8 cellular contexts compared by ENCODE assay signal in genomic region chr6:3456395-3456767, GRCh38. TPM values are rescaled to one million over a fixed set of nuclear protein-coding genes. Genes with fewer than 3 reads are reported as not detected.
DNase-seq lines count a peak whose midpoint lies in the region; ATAC-seq, FAIRE-seq and TF ChIP-seq lines count a peak whose summit lies in the region.

No MANE protein-coding gene starts in this region.

- peaks cover 18% of the 10 kb centered on the region for H3K79me2 ChIP-seq in HCT116 (ENCODE audit: insufficient read depth, low read length)

- no peak for TF ChIP-seq POLR2A in HCT116 (IDR thresholded peaks at IDR 0.05; ENCODE audit: borderline replicate concordance, extremely low read depth, insufficient read depth, insufficient read length)

- ATAC-seq in HCT116 = peak; percentile 41
- peak; percentile 24 to 39 for ATAC-seq in naive B cell (ENCODE audit: low read depth in 2 of 2)
- ATAC-seq in sciatic nerve = no peak
- no peak for ATAC-seq in HG02623 (IDR thresholded peaks at IDR 0.05; ENCODE audit: unreplicated experiment)

- peak overlapping the region; percentile 57 for H3K9ac ChIP-seq in HCT116 (ENCODE audit: low read length)

- H3K4me1 Mint-ChIP-seq in naive B cell = peaks cover 7 to 10% (median 7%) of the 10 kb centered on the region in 3 donors

- peak overlapping the region; percentile 38 for H3K4me3 ChIP-seq in GM06990 (replicated peaks; ENCODE audit: low read depth, low read length)
- peak overlapping the region; percentile 53 to 67 for H3K4me3 ChIP-seq in HCT116 (replicated peaks in 1 of 2; ENCODE audit: low read depth in 1 of 2, low read length in 2 of 2)
- peak overlapping the region; percentile 69 for H3K4me3 ChIP-seq in bronchial epithelial cell (ENCODE audit: low read depth, low read length)
- no peak overlapping the region for H3K4me3 ChIP-seq in BE2C (ENCODE audit: low read depth, low read length)

- H3K36me3 Mint-ChIP-seq in naive B cell = peaks cover 0 to 7% of the 10 kb centered on the region in 2 donors

- H3K27me3 Mint-ChIP-seq in naive B cell = peaks cover 25 to 45% (median 38%) of the 10 kb centered on the region in 3 donors

- H3K9me3 ChIP-seq in HCT116 (ENCODE audit: control insufficient read depth in 1 of 2, insufficient read depth in 1 of 2, low read depth in 1 of 2, low read length in 2 of 2) (no peaks in the 10 kb centered on the region), BE2C (no peaks in the 10 kb centered on the region)

- no peak for TF ChIP-seq RAD21 in HCT116 (IDR thresholded peaks at IDR 0.05; ENCODE audit: low read depth)

- no peaks in the 10 kb centered on the region for H4K20me1 ChIP-seq in HCT116 (ENCODE audit: insufficient read depth)

- H3K36me3 ChIP-seq in GM06990 (ENCODE audit: control insufficient read depth, insufficient read depth, low read length) (no peaks in the 10 kb centered on the region), HCT116 (ENCODE audit: control insufficient read depth in 1 of 2, insufficient read depth in 2 of 2, low read length in 2 of 2) (0 out of 4 replicates have a peak, but pooled peaks cover 0 to 3% of the 10 kb centered on the region in 2 experiments), bronchial epithelial cell (ENCODE audit: control insufficient read depth, insufficient read depth, low read length) (no peaks in the 10 kb centered on the region), BE2C (no peaks in the 10 kb centered on the region)

- H3K4me1 ChIP-seq in HCT116 (ENCODE audit: control insufficient read depth in 1 of 2, insufficient read depth in 2 of 2, low read length in 2 of 2) = peaks cover 10 to 22% of the 10 kb centered on the region in 2 experiments
- no peaks in the 10 kb centered on the region for H3K4me1 ChIP-seq in BE2C

- BruUV-seq in HCT116 (replicated peaks; lab: Mats Ljungman, UMichigan) = no TSS peak

- no peak for FAIRE-seq in bronchial epithelial cell (lab: Jason Lieb, UNC)

- peak overlapping the region; percentile 53; the same call in 1 of the 2 replicates for H3K27ac ChIP-seq in HCT116 (ENCODE audit: low read depth, low read length)

- no peaks in the 10 kb centered on the region for H3K9me2 ChIP-seq in HCT116 (ENCODE audit: insufficient read depth)

- no peak overlapping the region for H2AFZ ChIP-seq in HCT116 (ENCODE audit: low read depth, low read length, poor library complexity, severe bottlenecking)

- H3K4me2 ChIP-seq in HCT116 (ENCODE audit: low read length) = peak overlapping the region; percentile 96

- H3K9me3 Mint-ChIP-seq in naive B cell = no peaks in the 10 kb centered on the region

- RAD21 ChIA-PET in HCT116 (lab: Charles Lee; ENCODE audit: low non-redundant PET in 1 of 2, low total read pairs in 2 of 2, uncharacterized antibody in 2 of 2, unreplicated experiment in 2 of 2) = interaction anchor here in 1 of 2 experiments (0.7 to 0.8 kb wide), 2 partner anchors 53 to 74 kb away, joined by 3 read pairs; no protein-coding TSS in a partner anchor

- CTCF ChIA-PET in HCT116 (lab: Charles Lee) = interaction anchor here (0.6 to 0.8 kb wide), 4 partner anchors 10 to 154 kb away, joined by 3 to 4 read pairs (median 4); no protein-coding TSS in a partner anchor

- POLR2A ChIA-PET in HCT116 (lab: Charles Lee) = no interaction called here

- H3K4me3 Mint-ChIP-seq in naive B cell = no peak overlapping the region

- DNase-seq in GM06990 (ENCODE audit: extremely low read depth, insufficient read length) (no peak), HCT116 (ENCODE audit: low read depth, low spot score) (no peak), bronchial epithelial cell (ENCODE audit: low read depth) (no peak), naive B cell (no peak), sciatic nerve (ENCODE audit: low spot score) (no peak), ureter (ENCODE audit: low spot score) (no peak), BE2C (no peak)

- peaks cover 2% of the 10 kb centered on the region; the same call in 1 of the 2 replicates for H3K27me3 ChIP-seq in GM06990 (replicated peaks; ENCODE audit: control insufficient read depth, insufficient read depth, low read length)
- no peaks in the 10 kb centered on the region for H3K27me3 ChIP-seq in HCT116 (ENCODE audit: insufficient read depth, low read length)
- no peaks in the 10 kb centered on the region for H3K27me3 ChIP-seq in bronchial epithelial cell (ENCODE audit: control insufficient read depth, insufficient read depth, low read length)
- H3K27me3 ChIP-seq in BE2C = peaks cover 91% of the 10 kb centered on the region

- TF ChIP-seq CTCF in GM06990 (IDR thresholded peaks at IDR 0.05; ENCODE audit: insufficient read depth, low read length, poor library complexity, severe bottlenecking) (no peak), HCT116 (IDR thresholded peaks at IDR 0.05 in 2 of 3, conservative IDR thresholded peaks at IDR 0.05 in 1 of 3; ENCODE audit: borderline replicate concordance in 1 of 3, insufficient read depth in 1 of 3, low read depth in 2 of 3, low read length in 2 of 3) (no peak), bronchial epithelial cell (IDR thresholded peaks at IDR 0.05; ENCODE audit: insufficient read depth, low read length, severe bottlenecking) (no peak), BE2C (IDR thresholded peaks at IDR 0.05; ENCODE audit: low read depth, low read length) (no peak)

- H3K27ac Mint-ChIP-seq in naive B cell = no peak overlapping the region

- intact Hi-C loops in HCT116 (cut with micrococcal nuclease) = loop anchor here (2.0 kb wide), 1 partner anchor 178 kb away; no protein-coding TSS in a partner anchor
- intact Hi-C loops in sciatic nerve (cut with DNase I) = loop anchor here (10.0 kb wide), 1 partner anchor 172 kb away; no protein-coding TSS in a partner anchor

TF ChIP-seq in HCT116, 20 proteins besides CTCF, POLR2A, EP300 and RAD21:
- TF ChIP-seq ZFX (IDR thresholded peaks at IDR 0.05) (peak; percentile 67; the same call in 1 of the 2 replicates), SP1 (IDR thresholded peaks at IDR 0.05; ENCODE audit: low read depth) (no peak)

RNA-seq across cellular contexts. Expression of gene SLC22A23, which starts 0.5 kb away (rescaled TPM):
- total RNA-seq in HCT116 (2021; ENCODE audit: unreplicated experiment) = 11.5 TPM
- polyA plus RNA-seq in HCT116 (2012) = 6.8 and 7.7 TPM in 2 replicates
- total RNA-seq in bronchial epithelial cell = 18.7 and 20.6 TPM in 2 replicates
- under 1 TPM in 4 of 6 donors, not detected in 2; 0.43 to 0.61 (median 0.52) TPM for polyA plus RNA-seq in naive B cell (ENCODE audit: low read depth in 6 of 6)
- total RNA-seq in sciatic nerve = 10.3 TPM
- total RNA-seq in ureter = 42.4 TPM
- 4.8 TPM for polyA plus RNA-seq in BE2C (2012; ENCODE audit: insufficient read depth, insufficient read length, low read depth)

Comparison
In these comparisons a context has a peak if more than half of its experiments do, and no peak if none do; other contexts are left out.
1. ATAC-seq: peak in HCT116 (single experiment) and naive B cell (2 of 2); none in sciatic nerve (single experiment) and HG02623 (single experiment).